In the genomic region with DNA sequence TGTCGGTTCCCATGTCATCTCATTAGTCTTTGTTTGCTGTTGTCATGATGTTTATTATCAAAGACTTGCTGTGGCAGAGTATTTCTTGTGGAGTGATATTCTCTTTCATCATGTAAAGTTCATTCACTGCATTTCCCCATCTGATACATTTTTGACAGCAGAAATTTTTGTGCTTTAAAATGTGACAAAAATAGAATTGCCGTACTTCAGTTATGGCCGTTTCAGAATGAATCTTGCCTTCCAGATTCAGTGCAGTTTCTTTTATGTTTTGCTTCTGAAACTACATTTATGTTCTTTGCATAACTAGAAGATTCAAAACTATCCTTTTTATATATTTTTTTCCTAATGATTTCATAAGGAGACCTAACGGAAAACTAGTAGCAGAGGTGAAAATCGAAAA, we compare ENCODE assay signal across 10 cellular contexts. TPM values are rescaled to one million over a fixed set of nuclear protein-coding genes. Genes with fewer than 3 reads are reported as not detected.
A peak's percentile ranks its signal among the peaks of the same experiment; 100 is the strongest.
DNase-seq lines count a peak whose midpoint lies in the region; ATAC-seq and TF ChIP-seq lines count a peak whose summit lies in the region.
"Had no signal": no experiment of that assay in that cellular context is flagged by ENCODE, and none has a peak within 500 bp of the region (broad histone marks: within the 10 kb centered on the region; RNA-seq: fewer than 3 reads in every experiment).

No MANE protein-coding gene starts in this region.

- peak overlapping the region; percentile 90 for H3K27ac Mint-ChIP-seq in CD4-positive, alpha-beta T cell
- H3K27ac Mint-ChIP-seq in activated CD8-positive, alpha-beta T cell treated with anti-CD3 and anti-CD28 coated beads, Interleukin-2, amount 10 ng/mL, durations not matched to agents 7 days and 5 days = peak overlapping the region; percentile 83
- H3K27ac Mint-ChIP-seq in MCF 10A (ENCODE audit: low read depth, unreplicated experiment) = no peak overlapping the region

- H3K9me3 Mint-ChIP-seq in CD4-positive, alpha-beta T cell = no peaks in the 10 kb centered on the region
- H3K9me3 Mint-ChIP-seq in activated CD8-positive, alpha-beta T cell treated with anti-CD3 and anti-CD28 coated beads, Interleukin-2, amount 10 ng/mL, durations not matched to agents 7 days and 5 days (ENCODE audit: insufficient read depth) = no peaks in the 10 kb centered on the region
- no peaks in the 10 kb centered on the region for H3K9me3 Mint-ChIP-seq in MCF 10A (ENCODE audit: unreplicated experiment)

- TF ChIP-seq CTCF in CD4-positive, alpha-beta T cell (IDR thresholded peaks at IDR 0.05) = no peak
- no peak for TF ChIP-seq CTCF in MCF 10A (IDR thresholded peaks at IDR 0.05; ENCODE audit: unreplicated experiment)

- peaks cover 72% of the 10 kb centered on the region for H3K36me3 Mint-ChIP-seq in CD4-positive, alpha-beta T cell (ENCODE audit: low read depth)
- H3K36me3 Mint-ChIP-seq in activated CD8-positive, alpha-beta T cell treated with anti-CD3 and anti-CD28 coated beads, Interleukin-2, amount 10 ng/mL, durations not matched to agents 7 days and 5 days (ENCODE audit: low read depth) = peaks cover 55% of the 10 kb centered on the region
- H3K36me3 Mint-ChIP-seq in MCF 10A (ENCODE audit: insufficient read depth, unreplicated experiment) = peaks cover 36% of the 10 kb centered on the region

- ATAC-seq in CD4-positive, alpha-beta T cell (ENCODE audit: poor library complexity) = peak; percentile 14
- ATAC-seq in GM18909 (IDR thresholded peaks at IDR 0.05; ENCODE audit: poor library complexity, unreplicated experiment) (peak; percentile 23), HG02798 (IDR thresholded peaks at IDR 0.05; ENCODE audit: poor library complexity, unreplicated experiment) (peak; percentile 52)
- no peak for ATAC-seq in activated CD8-positive, alpha-beta T cell treated with anti-CD3 and anti-CD28 coated beads, Interleukin-2, amount 10 ng/mL, durations not matched to agents 7 days and 5 days

- no peaks in the 10 kb centered on the region for H3K9me3 ChIP-seq in CD4-positive, alpha-beta T cell (ENCODE audit: control insufficient read depth, low read length)

- intact Hi-C loops in CD4-positive, alpha-beta T cell (cut with DNase I, micrococcal nuclease) = loop anchor here in 1 of 2 experiments (10.0 kb wide), 1 partner anchor 205 kb away; no protein-coding TSS in a partner anchor
- intact Hi-C loops in MCF 10A (cut with micrococcal nuclease) = no loop called here

- H3K27me3 Mint-ChIP-seq in CD4-positive, alpha-beta T cell = no peaks in the 10 kb centered on the region
- H3K27me3 Mint-ChIP-seq in activated CD8-positive, alpha-beta T cell treated with anti-CD3 and anti-CD28 coated beads, Interleukin-2, amount 10 ng/mL, durations not matched to agents 7 days and 5 days (ENCODE audit: low read depth) = no peaks in the 10 kb centered on the region
- H3K27me3 Mint-ChIP-seq in MCF 10A (ENCODE audit: insufficient read depth, unreplicated experiment) = peaks cover 80% of the 10 kb centered on the region

- no peak for DNase-seq in CD4-positive, alpha-beta T cell
- DNase-seq in activated CD8-positive, alpha-beta T cell treated with anti-CD3 and anti-CD28 coated beads, Interleukin-2, amount 10 ng/mL, durations not matched to agents 7 days and 5 days = no peak
- DNase-seq in GDM1 (lab: John Stamatoyannopoulos, UW) (no peak), NCI-H226 (no peak), MCF 10A (ENCODE audit: unreplicated experiment) (no peak)
- no peak for DNase-seq in stimulated activated CD4-positive, alpha-beta T cell treated with anti-CD3 and anti-CD28 coated beads, Interleukin-4, amount 100 ng/mL, for 1 hour
- DNase-seq: activated gamma-delta T cell, hippocampal formation had no signal

- no TSS peak for BruUV-seq in MCF 10A (replicated peaks; lab: Mats Ljungman, UMichigan)

- H3K27ac ChIP-seq in CD4-positive, alpha-beta T cell (ENCODE audit: low read depth, low read length) = peak overlapping the region; percentile 21

- H3K4me3 Mint-ChIP-seq in CD4-positive, alpha-beta T cell = peak overlapping the region; percentile 70
- peak overlapping the region; percentile 36 for H3K4me3 Mint-ChIP-seq in activated CD8-positive, alpha-beta T cell treated with anti-CD3 and anti-CD28 coated beads, Interleukin-2, amount 10 ng/mL, durations not matched to agents 7 days and 5 days
- H3K4me3 Mint-ChIP-seq in MCF 10A (ENCODE audit: unreplicated experiment) = no peak overlapping the region

- POLR2A ChIA-PET in CD4-positive, alpha-beta T cell (lab: Charles Lee) = no interaction called here
- POLR2A ChIA-PET in activated CD8-positive, alpha-beta T cell treated with anti-CD3 and anti-CD28 coated beads, Interleukin-2, amount 10 ng/mL, durations not matched to agents 7 days and 5 days (lab: Charles Lee) = interaction anchor here (4.2 kb wide), 1 partner anchor 10 kb away, joined by 26 read pairs; a partner anchor contains a TSS
- POLR2A ChIA-PET in MCF 10A (lab: Yijun Ruan, JAX) = no interaction called here

- H3K27me3 ChIP-seq in CD4-positive, alpha-beta T cell (ENCODE audit: control insufficient read depth, insufficient read depth, low read length) = no peaks in the 10 kb centered on the region

- H3K4me1 Mint-ChIP-seq in CD4-positive, alpha-beta T cell (ENCODE audit: low read depth) = peaks cover 20% of the 10 kb centered on the region
- H3K4me1 Mint-ChIP-seq in activated CD8-positive, alpha-beta T cell treated with anti-CD3 and anti-CD28 coated beads, Interleukin-2, amount 10 ng/mL, durations not matched to agents 7 days and 5 days (ENCODE audit: low read depth) = peaks cover 17% of the 10 kb centered on the region
- H3K4me1 Mint-ChIP-seq in MCF 10A (ENCODE audit: insufficient read depth, unreplicated experiment) = peaks cover 7% of the 10 kb centered on the region

- CTCF ChIA-PET in CD4-positive, alpha-beta T cell (lab: Charles Lee) = interaction anchor here (2.4 kb wide), 1 partner anchor 61 kb away, joined by 8 read pairs; no protein-coding TSS in a partner anchor
- CTCF ChIA-PET in activated CD8-positive, alpha-beta T cell treated with anti-CD3 and anti-CD28 coated beads, Interleukin-2, amount 10 ng/mL, durations not matched to agents 7 days and 5 days (lab: Charles Lee) = interaction anchor here (0.5 to 1.2 kb wide), 3 partner anchors 10 to 567 kb away, joined by 3 read pairs; a partner anchor contains a TSS
- CTCF ChIA-PET in MCF 10A (lab: Yijun Ruan, JAX) = no interaction called here

RNA-seq across cellular contexts. Expression of a gene that starts 10.0 kb away (rescaled TPM):
- total RNA-seq in CD4-positive, alpha-beta T cell = 10 to 100 TPM in 1 of 2 experiments, 1 to 10 TPM in 1; 8.3 to 10.1 TPM
- total RNA-seq in activated CD8-positive, alpha-beta T cell treated with anti-CD3 and anti-CD28 coated beads, Interleukin-2, amount 10 ng/mL, durations not matched to agents 7 days and 5 days = 10 to 100 TPM; 34.2 to 35.5 TPM
- 26.7 and 28.4 TPM in 2 replicates for total RNA-seq in MCF 10A (2022)

RNA-seq across cellular contexts. Expression of a gene that starts 44.0 kb away (rescaled TPM):
- total RNA-seq in CD4-positive, alpha-beta T cell = under 1 TPM in 1 of 2 experiments, not detected in 1; 0.36 TPM
- not detected for total RNA-seq in activated CD8-positive, alpha-beta T cell treated with anti-CD3 and anti-CD28 coated beads, Interleukin-2, amount 10 ng/mL, durations not matched to agents 7 days and 5 days
- not detected in 2 replicates for total RNA-seq in MCF 10A (2022)
